ENCODE assay signal across 8 cellular contexts in genomic region chr11:12288212-12288933, GRCh38.
DNase-seq lines count a peak whose midpoint lies in the region; ATAC-seq and TF ChIP-seq lines count a peak whose summit lies in the region.

No MANE protein-coding gene starts in this region.

- 15 to 18% methylated on average over 12 of the region's 12 CpGs for WGBS in GM23248 (ENCODE audit: low coverage in 1 of 2, low lambda C conversion rate in 2 of 2, missing lambda C conversion rate in 2 of 2), 2 experiments

- H3F3A ChIP-seq in GM23248 (ENCODE audit: insufficient read depth): peaks cover 45% of the 10 kb centered on the region

- peak overlapping the region; percentile 78 for H2AFZ ChIP-seq in GM23248

- no peaks in the 10 kb centered on the region for H4K20me1 ChIP-seq in GM23248 (ENCODE audit: insufficient read depth)

- H3K9me3 Mint-ChIP-seq in activated CD4-positive, alpha-beta T cell treated with anti-CD3 and anti-CD28 coated beads for 36 hours (ENCODE audit: low read depth): no peaks in the 10 kb centered on the region

- ATAC-seq in activated CD4-positive, alpha-beta T cell treated with anti-CD3 and anti-CD28 coated beads for 36 hours: no peak
- ATAC-seq in lower lobe of right lung (peak; percentile 73 to 76), GM21723 (IDR thresholded peaks at IDR 0.05; ENCODE audit: unreplicated experiment) (no peak)

- CTCF ChIA-PET in activated CD4-positive, alpha-beta T cell treated with anti-CD3 and anti-CD28 coated beads for 36 hours (lab: Charles Lee): interaction anchor here (0.6 to 3.2 kb wide), 27 partner anchors 9 to 614 kb away, joined by 3 to 12 read pairs (median 4); no protein-coding TSS in a partner anchor

- H3K4me2 ChIP-seq in GM23248 (ENCODE audit: unreplicated experiment): peak overlapping the region; percentile 85

- no peaks in the 10 kb centered on the region for H3K27me3 Mint-ChIP-seq in activated CD4-positive, alpha-beta T cell treated with anti-CD3 and anti-CD28 coated beads for 36 hours

- intact Hi-C loops in activated CD4-positive, alpha-beta T cell treated with anti-CD3 and anti-CD28 coated beads for 36 hours (cut with DNase I, micrococcal nuclease): loop anchor here (2.0 to 10.0 kb wide), 3 partner anchors 354 to 1354 kb away; no protein-coding TSS in a partner anchor
- intact Hi-C loops in lower lobe of right lung (cut with DNase I): loop anchor here (10.0 kb wide), 1 partner anchor 244 kb away; no protein-coding TSS in a partner anchor

- DNase-seq in AG20443 (ENCODE audit: low spot score) (peak; percentile 93), GM23248 (peak; percentile 97), NCI-H2227 treated with DMSO at 0.1 percent for 48 hours (lab: John Stamatoyannopoulos, UW) (peak; percentile 69), lower lobe of right lung (peak; percentile 71)
- DNase-seq in activated CD4-positive, alpha-beta T cell treated with anti-CD3 and anti-CD28 coated beads for 36 hours: peak; percentile 78
- DNase-seq in effector CD4-positive, alpha-beta T cell: peak; percentile 39
- peak; percentile 5 to 15 for DNase-seq in stimulated activated CD8-positive, alpha-beta memory T cell treated with anti-CD3 and anti-CD28 coated beads, Interleukin-2, amount 100 ng/mL, for 1 hour (ENCODE audit: low read depth in 2 of 2)

- H3K9me3 ChIP-seq in GM23248 (ENCODE audit: low read depth) (no peaks in the 10 kb centered on the region), lower lobe of right lung (no peaks in the 10 kb centered on the region)

- H3K27me3 ChIP-seq in GM23248 (replicated peaks; ENCODE audit: insufficient read depth) (no peaks in the 10 kb centered on the region), lower lobe of right lung (ENCODE audit: low read depth) (no peaks in the 10 kb centered on the region)

- H3K27ac ChIP-seq in GM23248 (peak overlapping the region; percentile 100), lower lobe of right lung (peak overlapping the region; percentile 38)

- no peaks in the 10 kb centered on the region for H3K36me3 Mint-ChIP-seq in activated CD4-positive, alpha-beta T cell treated with anti-CD3 and anti-CD28 coated beads for 36 hours (ENCODE audit: low read depth)

- H3K4me1 Mint-ChIP-seq in activated CD4-positive, alpha-beta T cell treated with anti-CD3 and anti-CD28 coated beads for 36 hours: peaks cover 14% of the 10 kb centered on the region

- H3K4me3 ChIP-seq in GM23248 (peak overlapping the region; percentile 61; the same call in 1 of the 2 replicates), lower lobe of right lung (no peak overlapping the region)

- H3K36me3 ChIP-seq in GM23248 (ENCODE audit: low read depth) (no peaks in the 10 kb centered on the region), lower lobe of right lung (no peaks in the 10 kb centered on the region)

- TF ChIP-seq CTCF in lower lobe of right lung (IDR thresholded peaks at IDR 0.05): peak; percentile 79

- no peaks in the 10 kb centered on the region for H3K79me2 ChIP-seq in GM23248 (ENCODE audit: insufficient read depth)

- no peaks in the 10 kb centered on the region for H3K9me2 ChIP-seq in GM23248 (ENCODE audit: insufficient read depth)

- in situ Hi-C loops in GM23248 (cut with MboI): no loop called here

- peaks cover 51% of the 10 kb centered on the region for H3K4me1 ChIP-seq in GM23248 (ENCODE audit: insufficient read depth)
- peaks cover 19% of the 10 kb centered on the region for H3K4me1 ChIP-seq in lower lobe of right lung

- H3K27ac Mint-ChIP-seq in activated CD4-positive, alpha-beta T cell treated with anti-CD3 and anti-CD28 coated beads for 36 hours: no peak overlapping the region

- no peak overlapping the region for H3K4me3 Mint-ChIP-seq in activated CD4-positive, alpha-beta T cell treated with anti-CD3 and anti-CD28 coated beads for 36 hours

- POLR2A ChIA-PET in activated CD4-positive, alpha-beta T cell treated with anti-CD3 and anti-CD28 coated beads for 36 hours (lab: Charles Lee): no interaction called here

- peak overlapping the region; percentile 92 for H3K9ac ChIP-seq in GM23248

Comparison
In these comparisons a context has a peak if more than half of its experiments do, and no peak if none do; other contexts are left out.
1. DNase-seq: peak in every context shown above with its lines; median percentile 97 in GM23248; 93 in AG20443; 78 in activated CD4-positive, alpha-beta T cell treated with anti-CD3 and anti-CD28 coated beads for 36 hours; 71 in lower lobe of right lung; 69 in NCI-H2227 treated with DMSO at 0.1 percent for 48 hours; 39 in effector CD4-positive, alpha-beta T cell; 10 in stimulated activated CD8-positive, alpha-beta memory T cell treated with anti-CD3 and anti-CD28 coated beads, Interleukin-2, amount 100 ng/mL, for 1 hour.
2. ATAC-seq: peak in lower lobe of right lung (2 of 2); none in activated CD4-positive, alpha-beta T cell treated with anti-CD3 and anti-CD28 coated beads for 36 hours (single experiment) and GM21723 (single experiment).